In the genomic region with DNA sequence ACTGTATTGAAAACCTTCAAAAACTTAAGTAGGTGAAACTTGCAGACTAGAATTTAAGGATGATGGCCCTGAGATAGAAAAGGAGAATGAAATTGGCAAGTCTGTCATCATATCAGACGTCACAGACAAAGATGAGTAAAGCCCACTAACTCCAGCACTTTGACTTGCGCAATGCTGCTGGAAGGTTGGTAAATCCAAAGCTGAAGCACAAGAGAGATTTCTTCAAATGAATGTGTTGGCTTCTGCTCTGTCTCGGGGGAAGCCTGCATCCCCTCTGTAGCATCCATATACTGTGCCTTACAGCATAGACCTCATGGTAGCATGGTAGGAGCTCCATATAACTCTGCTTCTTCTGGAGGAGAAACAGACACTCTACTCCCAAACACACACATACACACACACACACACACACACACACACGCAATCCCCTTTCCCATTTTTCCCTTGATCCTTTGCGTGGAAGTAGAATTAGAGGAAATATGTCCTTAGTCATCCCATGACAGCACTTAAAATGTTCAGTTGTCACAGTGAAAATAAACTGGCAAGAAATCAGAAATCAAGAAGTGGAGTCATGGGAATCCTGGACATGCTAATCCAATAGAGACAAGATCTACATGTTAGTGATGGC, we compare ENCODE assay signal across 14 cellular contexts.
DNase-seq lines count a peak whose midpoint lies in the region; ATAC-seq and TF ChIP-seq lines count a peak whose summit lies in the region.
"Had no signal": no experiment of that assay in that cellular context is flagged by ENCODE, and none has a peak within 500 bp of the region (broad histone marks: within the 10 kb centered on the region; RNA-seq: fewer than 3 reads in every experiment).

No MANE protein-coding gene starts in this region.

- DNase-seq in AG08395 (ENCODE audit: low spot score) (peak; percentile 58), IMR-90 (peak; percentile 89), adrenal gland (peak in 4 of 7 donors; percentile 30 to 41 (median 37)), mucosa of descending colon (peak in 1 of 3 donors; percentile 15), NCI-H345 (lab: John Stamatoyannopoulos, UW) (no peak), DMS53 treated with DMSO at 0.1 percent for 48 hours (lab: John Stamatoyannopoulos, UW; ENCODE audit: unreplicated experiment) (no peak), chondrocyte (ENCODE audit: low spot score) (no peak), neuronal stem cell (ENCODE audit: low spot score) (no peak)
- DNase-seq: activated CD4-positive, CD25-positive, alpha-beta regulatory T cell; activated T-cell treated with anti-CD3 and anti-CD28 coated beads, Interleukin-2, amount 50 U/mL, for 72 hours; GDM1; spleen had no signal

- H4K91ac ChIP-seq in IMR-90 (ENCODE audit: insufficient read depth, low read depth, low read length) (no peak overlapping the region), neuronal stem cell (ENCODE audit: low read depth, low read length, poor library complexity) (no peak overlapping the region)

- 0 out of 2 replicates have a peak, but pooled peaks have one; percentile 16 for TF ChIP-seq RAD21 in IMR-90 (IDR thresholded peaks at IDR 0.05; ENCODE audit: low read length)

- dilution Hi-C loops in IMR-90 (cut with HindIII; ENCODE audit: low sequenced_read_pairs, unreplicated experiment): no loop called here

- no peaks in the 10 kb centered on the region for H3K9me3 Mint-ChIP-seq in chondrocyte (ENCODE audit: low read depth)
- H3K9me3 Mint-ChIP-seq: activated T-cell treated with anti-CD3 and anti-CD28 coated beads, Interleukin-2, amount 50 U/mL, for 72 hours had no signal

- BruUV-seq in IMR-90 (replicated peaks; lab: Mats Ljungman, UMichigan): no TSS peak

- no peak for TF ChIP-seq CTCF in IMR-90 (conservative IDR thresholded peaks at IDR 0.05; ENCODE audit: low read depth, low read length)
- no peak for TF ChIP-seq CTCF in adrenal gland (IDR thresholded peaks at IDR 0.05)
- no peak for TF ChIP-seq CTCF in mucosa of descending colon (IDR thresholded peaks at IDR 0.05)
- TF ChIP-seq CTCF in chondrocyte (IDR thresholded peaks at IDR 0.05): no peak

- H3K4me1 ChIP-seq in IMR-90 (ENCODE audit: control insufficient read depth, insufficient read depth, low read length) (0 out of 2 replicates have a peak, but pooled peaks cover 2% of the 10 kb centered on the region), adrenal gland (replicated peaks in 1 of 2) (no peaks in the 10 kb centered on the region), mucosa of descending colon (ENCODE audit: low read depth) (peaks cover 9% of the 10 kb centered on the region), neuronal stem cell (ENCODE audit: control insufficient read depth in 2 of 2, insufficient read depth in 1 of 2, low read depth in 1 of 2, low read length in 2 of 2) (peaks cover 0 to 9% of the 10 kb centered on the region in 2 donors)

- no peak overlapping the region for H2BK12ac ChIP-seq in neuronal stem cell (ENCODE audit: low read length)

- no peaks in the 10 kb centered on the region for H3K27me3 Mint-ChIP-seq in chondrocyte (ENCODE audit: low read depth)
- H3K27me3 Mint-ChIP-seq: B cell had no signal

- H4K20me1 ChIP-seq in IMR-90 (ENCODE audit: insufficient read depth, low read length): no peaks in the 10 kb centered on the region

- H2AK5ac ChIP-seq in IMR-90 (ENCODE audit: low read depth, low read length) (no peak overlapping the region; the same call in 1 of the 2 replicates), neuronal stem cell (ENCODE audit: low read depth, low read length) (no peak overlapping the region)

- H3K18ac ChIP-seq in IMR-90 (ENCODE audit: low read depth, low read length) (no peak overlapping the region), neuronal stem cell (ENCODE audit: low read length) (no peak overlapping the region)

- H2BK5ac ChIP-seq in IMR-90 (ENCODE audit: low read depth, low read length, poor library complexity, severe bottlenecking) (peak overlapping the region; percentile 7), neuronal stem cell (ENCODE audit: low read length) (no peak overlapping the region)

- no peak overlapping the region for H3K4me3 Mint-ChIP-seq in chondrocyte (ENCODE audit: unreplicated experiment)
- H3K4me3 Mint-ChIP-seq: activated T-cell treated with anti-CD3 and anti-CD28 coated beads, Interleukin-2, amount 50 U/mL, for 72 hours; B cell had no signal

- peaks cover 12% of the 10 kb centered on the region for H3K4me1 Mint-ChIP-seq in chondrocyte (ENCODE audit: low read depth)

- H3K4me3 ChIP-seq in IMR-90 (ENCODE audit: insufficient read depth, low read depth, low read length): no peak overlapping the region
- H3K4me3 ChIP-seq in adrenal gland: no peak overlapping the region
- no peak overlapping the region for H3K4me3 ChIP-seq in mucosa of descending colon
- H3K4me3 ChIP-seq in neuronal stem cell (ENCODE audit: low read length in 2 of 2): no peak overlapping the region
- H3K4me3 ChIP-seq: cardiac muscle cell, spleen had no signal

- H3K23ac ChIP-seq in IMR-90 (ENCODE audit: low read depth, low read length) (no peak overlapping the region), neuronal stem cell (ENCODE audit: low read depth, low read length, poor library complexity) (no peak overlapping the region)

- no peaks in the 10 kb centered on the region for H3K36me3 Mint-ChIP-seq in chondrocyte (ENCODE audit: low read depth)

- intact Hi-C loops in IMR-90 (cut with micrococcal nuclease): no loop called here
- intact Hi-C loops in adrenal gland (cut with DNase I): no loop called here
- intact Hi-C loops in mucosa of descending colon (cut with DNase I, micrococcal nuclease): no loop called here

- H3K9me3 ChIP-seq in IMR-90 (ENCODE audit: control insufficient read depth, insufficient read depth, low read length) (no peaks in the 10 kb centered on the region), adrenal gland (replicated peaks in 1 of 3) (no peaks in the 10 kb centered on the region), mucosa of descending colon (no peaks in the 10 kb centered on the region), neuronal stem cell (replicated peaks in 1 of 2; ENCODE audit: control insufficient read depth in 2 of 2, insufficient read depth in 1 of 2, low read depth in 1 of 2, low read length in 2 of 2) (no peaks in the 10 kb centered on the region)
- H3K9me3 ChIP-seq: spleen had no signal

- no peak overlapping the region for H3K27ac ChIP-seq in IMR-90 (ENCODE audit: insufficient read depth, low read length)
- H3K27ac ChIP-seq in adrenal gland: no peak overlapping the region
- no peak overlapping the region for H3K27ac ChIP-seq in neuronal stem cell (replicated peaks; ENCODE audit: low read length)
- H3K27ac ChIP-seq: cardiac muscle cell had no signal

- H2AFZ ChIP-seq in IMR-90 (replicated peaks; ENCODE audit: low read length, poor library complexity) (no peak overlapping the region), neuronal stem cell (ENCODE audit: low read length) (no peak overlapping the region)

- H3K9ac ChIP-seq in IMR-90 (ENCODE audit: low read depth, low read length) (no peak overlapping the region), neuronal stem cell (ENCODE audit: low read depth, low read length, poor library complexity) (no peak overlapping the region)

- no peak overlapping the region for H4K5ac ChIP-seq in IMR-90 (ENCODE audit: low read depth, low read length)

- no peaks in the 10 kb centered on the region for H3K79me1 ChIP-seq in IMR-90 (ENCODE audit: low read depth in 1 of 2, low read length in 2 of 2)
- H3K79me1 ChIP-seq in neuronal stem cell (ENCODE audit: low read depth, low read length): no peaks in the 10 kb centered on the region

- no CpG with 5 or more reads among the region's 5 CpGs for WGBS in IMR-90 (ENCODE audit: extremely low coverage in 2 of 2, insufficient read length in 1 of 2), 2 experiments
- 78 to 82% (median 80%) methylated on average over 5 of the region's 5 CpGs for WGBS in adrenal gland, 4 donors
- WGBS in neuronal stem cell (ENCODE audit: extremely low coverage in 2 of 2, insufficient read length in 2 of 2, insufficient replicate concordance in 1 of 2), 2 donors: no CpG with 5 or more reads among the region's 5 CpGs

- H3K27me3 ChIP-seq in IMR-90 (ENCODE audit: control insufficient read depth, insufficient read depth, low read length) (no peaks in the 10 kb centered on the region), adrenal gland (no peaks in the 10 kb centered on the region), neuronal stem cell (ENCODE audit: control insufficient read depth in 3 of 3, insufficient read depth in 3 of 3, low read depth in 1 of 3, low read length in 3 of 3) (no peaks in the 10 kb centered on the region)
- H3K27me3 ChIP-seq: cardiac muscle cell, spleen had no signal

- no peak overlapping the region for H2BK20ac ChIP-seq in IMR-90 (ENCODE audit: low read depth, low read length)

- H3K56ac ChIP-seq in IMR-90 (ENCODE audit: extremely low read depth, insufficient read depth, low read length): no peak overlapping the region

- H3K14ac ChIP-seq in IMR-90 (replicated peaks; ENCODE audit: low read depth, low read length): peak overlapping the region; percentile 27; the same call in 1 of the 2 replicates
- no peak overlapping the region for H3K14ac ChIP-seq in neuronal stem cell (ENCODE audit: low read length)

- H3K4me2 ChIP-seq in IMR-90 (ENCODE audit: low read depth, low read length) (no peak overlapping the region), neuronal stem cell (ENCODE audit: insufficient read depth, low read length, poor library complexity, severe bottlenecking) (no peak overlapping the region)

- POLR2A ChIA-PET in IMR-90 (lab: Charles Lee; ENCODE audit: unreplicated experiment): no interaction called here

- H2BK15ac ChIP-seq in IMR-90 (ENCODE audit: low read depth, low read length) (peak overlapping the region; percentile 4; the same call in 1 of the 3 replicates), neuronal stem cell (ENCODE audit: low read length) (no peak overlapping the region)

- TF ChIP-seq POLR2A in IMR-90 (IDR thresholded peaks at IDR 0.05; ENCODE audit: low read depth, low read length) (no peak), adrenal gland (IDR thresholded peaks at IDR 0.05) (no peak)

- H3K4ac ChIP-seq in IMR-90 (ENCODE audit: low read depth, low read length) (peak overlapping the region; percentile 16; the same call in 1 of the 2 replicates), neuronal stem cell (ENCODE audit: low read length) (no peak overlapping the region)

- H4K8ac ChIP-seq in IMR-90 (ENCODE audit: low read depth in 2 of 2, low read length in 2 of 2) (no peak overlapping the region), neuronal stem cell (ENCODE audit: low read depth, low read length) (no peak overlapping the region)

- CTCF ChIA-PET in IMR-90 (lab: Yijun Ruan, JAX): interaction anchor here (1.0 kb wide), 1 partner anchor 13 kb away, joined by 3 read pairs; no protein-coding TSS in a partner anchor

- H2BK120ac ChIP-seq in IMR-90 (ENCODE audit: low read depth, low read length) (no peak overlapping the region), neuronal stem cell (ENCODE audit: low read depth, low read length) (no peak overlapping the region)

- no peak overlapping the region for H3K27ac Mint-ChIP-seq in chondrocyte (ENCODE audit: unreplicated experiment)
- H3K27ac Mint-ChIP-seq: B cell had no signal

- H2AK9ac ChIP-seq in IMR-90 (replicated peaks; ENCODE audit: low read depth, low read length, poor library complexity): no peak overlapping the region

- in situ Hi-C loops in IMR-90 (cut with MboI; ENCODE audit: low sequenced_read_pairs): no loop called here

- no peaks in the 10 kb centered on the region for H3K36me3 ChIP-seq in IMR-90 (ENCODE audit: control insufficient read depth, insufficient read depth, low read length)
- no peaks in the 10 kb centered on the region for H3K36me3 ChIP-seq in adrenal gland (replicated peaks in 1 of 2)
- no peaks in the 10 kb centered on the region for H3K36me3 ChIP-seq in mucosa of descending colon (ENCODE audit: low read depth)
- H3K36me3 ChIP-seq in neuronal stem cell (replicated peaks in 1 of 2; ENCODE audit: control insufficient read depth in 2 of 2, insufficient read depth in 2 of 2, low read length in 2 of 2): no peaks in the 10 kb centered on the region
- H3K36me3 ChIP-seq: cardiac muscle cell had no signal

- peaks cover 3% of the 10 kb centered on the region; the same call in 1 of the 2 replicates for H3K9me1 ChIP-seq in IMR-90 (ENCODE audit: insufficient read depth, low read length)

- ATAC-seq in IMR-90 (ENCODE audit: low read depth) (no peak), mucosa of descending colon (peak; percentile 12)
- ATAC-seq: activated T-cell treated with anti-CD3 and anti-CD28 coated beads, Interleukin-2, amount 50 U/mL, for 72 hours had no signal

Comparison
In these comparisons a context has a peak if more than half of its experiments do, and no peak if none do; other contexts are left out.
1. DNase-seq: peak in AG08395 (single experiment), IMR-90 (single experiment) and adrenal gland (4 of 7); none in NCI-H345 (single experiment), DMS53 treated with DMSO at 0.1 percent for 48 hours (single experiment), chondrocyte (single experiment) and neuronal stem cell (single experiment).